8 cellular contexts compared by ENCODE assay signal in genomic region chr1:1775364-1776226, GRCh38. TPM values are rescaled to one million over a fixed set of nuclear protein-coding genes. Genes with fewer than 3 reads are reported as not detected.
DNase-seq lines count a peak whose midpoint lies in the region; ATAC-seq and TF ChIP-seq lines count a peak whose summit lies in the region.

No MANE protein-coding gene starts in this region.

- no peaks in the 10 kb centered on the region for H3K9me2 ChIP-seq in hepatocyte (replicated peaks; ENCODE audit: insufficient read depth)

- H3K9me3 ChIP-seq in hepatocyte (ENCODE audit: low read depth) (no peaks in the 10 kb centered on the region), upper lobe of right lung (no peaks in the 10 kb centered on the region)

- H4K20me1 ChIP-seq in hepatocyte (ENCODE audit: insufficient read depth, poor library complexity, severe bottlenecking), result peaks cover 29% of the 10 kb centered on the region

- ATAC-seq in Right ventricle myocardium inferior, result no peak
- no peak for ATAC-seq in left ventricle myocardium superior
- no peak for ATAC-seq in upper lobe of right lung
- ATAC-seq in HG03565 (IDR thresholded peaks at IDR 0.05; ENCODE audit: unreplicated experiment), result no peak
- ATAC-seq in GM18868 (IDR thresholded peaks at IDR 0.05; ENCODE audit: unreplicated experiment), result no peak

- H3K79me2 ChIP-seq in hepatocyte, result peaks cover 73% of the 10 kb centered on the region

- no peaks in the 10 kb centered on the region for H3K36me3 ChIP-seq in hepatocyte (replicated peaks; ENCODE audit: insufficient read depth, low read depth)
- peaks cover 12% of the 10 kb centered on the region for H3K36me3 ChIP-seq in upper lobe of right lung

- H3K4me1 ChIP-seq in hepatocyte (ENCODE audit: insufficient read depth) (peaks cover 41% of the 10 kb centered on the region), upper lobe of right lung (peaks cover 47% of the 10 kb centered on the region)

- H3K4me3 ChIP-seq in hepatocyte (no peak overlapping the region), upper lobe of right lung (no peak overlapping the region)

- H3K4me2 ChIP-seq in hepatocyte, result peak overlapping the region; percentile 92

- WGBS in hepatocyte (ENCODE audit: low lambda C conversion rate, missing lambda C conversion rate), result 78% methylated on average over 11 of the region's 11 CpGs

- H3K27ac ChIP-seq in hepatocyte, result peak overlapping the region; percentile 96
- peak overlapping the region; percentile 86 for H3K27ac ChIP-seq in upper lobe of right lung

- H3K27me3 ChIP-seq in hepatocyte (no peaks in the 10 kb centered on the region), upper lobe of right lung (no peaks in the 10 kb centered on the region)

- TF ChIP-seq CTCF in hepatocyte (IDR thresholded peaks at IDR 0.05; ENCODE audit: poor library complexity) (no peak), upper lobe of right lung (IDR thresholded peaks at IDR 0.05) (no peak)

- intact Hi-C loops in Right ventricle myocardium inferior (cut with DNase I) (no loop called here), left ventricle myocardium superior (cut with micrococcal nuclease) (loop anchor here (10.0 kb wide), 1 partner anchor 119 kb away; the partner anchor contains the start of gene GNB1), upper lobe of right lung (cut with DNase I) (no loop called here)

- no peak overlapping the region for H2AFZ ChIP-seq in hepatocyte

- DNase-seq in Right ventricle myocardium inferior (ENCODE audit: missing footprints), result peak; percentile 15
- no peak for DNase-seq in left ventricle myocardium superior
- peak; percentile 77 for DNase-seq in RPMI8226
- no peak for DNase-seq in hepatocyte (ENCODE audit: low spot score)
- no peak for DNase-seq in upper lobe of right lung
- no peak for DNase-seq in NCI-H146 treated with DMSO at 0.1 percent for 48 hours (lab: John Stamatoyannopoulos, UW; ENCODE audit: unreplicated experiment)

RNA-seq across cellular contexts. Expression of gene NADK, which starts 2.7 kb away (rescaled TPM):
- 26.9 TPM for total RNA-seq in Right ventricle myocardium inferior
- 24.4 TPM for total RNA-seq in left ventricle myocardium superior
- 46.9 and 67.5 TPM in 2 replicates for total RNA-seq in hepatocyte
- polyA plus RNA-seq in hepatocyte, result 57.3 and 68.2 TPM in 2 replicates
- 99.2 TPM for total RNA-seq in upper lobe of right lung

RNA-seq across cellular contexts. Expression of gene CDK11A, which starts 51.4 kb away (rescaled TPM):
- total RNA-seq in Right ventricle myocardium inferior, result 20.8 TPM
- 22.3 TPM for total RNA-seq in left ventricle myocardium superior
- 9.2 and 19.5 TPM in 2 replicates for total RNA-seq in hepatocyte
- polyA plus RNA-seq in hepatocyte, result 30.9 and 41.6 TPM in 2 replicates
- 51.7 TPM for total RNA-seq in upper lobe of right lung

Comparison
In these comparisons a context has a peak if more than half of its experiments do, and no peak if none do; other contexts are left out.
1. DNase-seq: peak in Right ventricle myocardium inferior (single experiment) and RPMI8226 (single experiment); none in left ventricle myocardium superior (single experiment), hepatocyte (single experiment), upper lobe of right lung (single experiment) and NCI-H146 treated with DMSO at 0.1 percent for 48 hours (single experiment).